26 cellular contexts compared by ENCODE assay signal in genomic region chr20:50659975-50660670, GRCh38. TPM values are rescaled to one million over a fixed set of nuclear protein-coding genes. Genes with fewer than 3 reads are reported as not detected.
DNase-seq lines count a peak whose midpoint lies in the region; ATAC-seq, FAIRE-seq and TF ChIP-seq lines count a peak whose summit lies in the region.
"Had no signal": no experiment of that assay in that cellular context is flagged by ENCODE, and none has a peak within 500 bp of the region (broad histone marks: within the 10 kb centered on the region; RNA-seq: fewer than 3 reads in every experiment).

No MANE protein-coding gene starts in this region.

- H4K20me1 ChIP-seq in hepatocyte (ENCODE audit: insufficient read depth, poor library complexity, severe bottlenecking): no peaks in the 10 kb centered on the region

- no peak for DNase-seq in Calu3
- DNase-seq in Panc1 (ENCODE audit: low read depth, low spot score): no peak
- no peak for DNase-seq in hepatocyte (ENCODE audit: low spot score)
- DNase-seq in sigmoid colon: no peak
- no peak for DNase-seq in left lobe of liver (ENCODE audit: low spot score)
- DNase-seq in NOMO-1 treated with dmso at 0.1 percent for 144 hours (lab: John Stamatoyannopoulos, UW; ENCODE audit: unreplicated experiment): no peak
- no peak for DNase-seq in NCI-H82 (lab: John Stamatoyannopoulos, UW)
- DNase-seq in urothelium cell line (ENCODE audit: low spot score): no peak
- DNase-seq: activated CD8-positive, alpha-beta T cell treated with anti-CD3 and anti-CD28 coated beads for 36 hours; activated T-cell treated with anti-CD3 and anti-CD28 coated beads, Interleukin-2, amount 50 U/mL, for 1 hour; amygdala; caudate nucleus; CD8-positive, alpha-beta T cell; GM23248; NCI-H1092; NCI-H2029; NK-92 treated with Interleukin-12 subunit alpha and Interleukin-12 subunit beta, amount 100 ng/mL, for 24 hours; occipital lobe; RPMI8226; stimulated activated CD4-positive, alpha-beta T cell treated with anti-CD3 and anti-CD28 coated beads, Interleukin-15, amount 100 ng/mL, for 24 hours; substantia nigra; T1000 had no signal

- H3K4me1 ChIP-seq in Panc1 (ENCODE audit: control insufficient read depth, insufficient read depth, low read length) (peaks cover 60% of the 10 kb centered on the region), hepatocyte (ENCODE audit: insufficient read depth) (peaks cover 48% of the 10 kb centered on the region), sigmoid colon (peaks cover 0 to 22% (median 17%) of the 10 kb centered on the region in 4 donors)

- peak overlapping the region; percentile 96 for H3K27ac ChIP-seq in Panc1 (ENCODE audit: low read length)
- peak overlapping the region; percentile 92 for H3K27ac ChIP-seq in hepatocyte
- peak overlapping the region; percentile 52 to 69 (median 64) for H3K27ac ChIP-seq in sigmoid colon

- no peak for TF ChIP-seq CTCF in Calu3 (IDR thresholded peaks at IDR 0.05; ENCODE audit: unreplicated experiment)
- TF ChIP-seq CTCF in Panc1 (IDR thresholded peaks at IDR 0.05): no peak
- TF ChIP-seq CTCF in hepatocyte (IDR thresholded peaks at IDR 0.05; ENCODE audit: poor library complexity): no peak
- no peak for TF ChIP-seq CTCF in sigmoid colon (IDR thresholded peaks at IDR 0.05)

- ATAC-seq in Panc1 (no peak), left lobe of liver (no peak)
- ATAC-seq: activated CD4-positive, CD25-positive, alpha-beta regulatory T cell treated with anti-CD3 and anti-CD28 coated beads, Interleukin-2, amount 50 U/mL, for 24 hours; activated CD8-positive, alpha-beta T cell treated with anti-CD3 and anti-CD28 coated beads for 36 hours; CD8-positive, alpha-beta T cell had no signal

- CTCF ChIA-PET in Calu3 (lab: Charles Lee): interaction anchor here (0.6 to 5.0 kb wide), 6 partner anchors 13 to 128 kb away, joined by 4 to 33 read pairs (median 10); no protein-coding TSS in a partner anchor
- CTCF ChIA-PET in Panc1 (lab: Charles Lee): interaction anchor here (0.5 to 0.9 kb wide), 4 partner anchors 31 to 131 kb away, joined by 3 to 9 read pairs (median 4); no protein-coding TSS in a partner anchor

- no TSS peak for BruUV-seq in Calu3 (replicated peaks; lab: Mats Ljungman, UMichigan)
- TSS peak; percentile 4 for BruUV-seq in Panc1 (replicated peaks; lab: Mats Ljungman, UMichigan)

- intact Hi-C loops in Calu3 (cut with micrococcal nuclease; ENCODE audit: unreplicated experiment) (loop anchor here (2.0 kb wide), 1 partner anchor 19 kb away; no protein-coding TSS in a partner anchor), Panc1 (cut with micrococcal nuclease; ENCODE audit: unreplicated experiment) (loop anchor here (5.0 kb wide), 1 partner anchor 127 kb away; no protein-coding TSS in a partner anchor), sigmoid colon (cut with DNase I) (loop anchor here (5.0 kb wide), 1 partner anchor 82 kb away; no protein-coding TSS in a partner anchor)

- no peaks in the 10 kb centered on the region for H3K27me3 Mint-ChIP-seq in Calu3 (ENCODE audit: unreplicated experiment)

- H3K27me3 ChIP-seq in Panc1 (ENCODE audit: control insufficient read depth, insufficient read depth, low read length): no peaks in the 10 kb centered on the region
- no peaks in the 10 kb centered on the region for H3K27me3 ChIP-seq in hepatocyte
- H3K27me3 ChIP-seq in sigmoid colon: no peaks in the 10 kb centered on the region

- no peaks in the 10 kb centered on the region for H3K79me2 ChIP-seq in hepatocyte

- no peaks in the 10 kb centered on the region for H3K9me3 Mint-ChIP-seq in Calu3 (ENCODE audit: low read depth, unreplicated experiment)
- H3K9me3 Mint-ChIP-seq: activated CD8-positive, alpha-beta T cell treated with anti-CD3 and anti-CD28 coated beads for 36 hours; CD8-positive, alpha-beta T cell had no signal

- peak overlapping the region; percentile 98 for H3K27ac Mint-ChIP-seq in Calu3 (ENCODE audit: unreplicated experiment)
- H3K27ac Mint-ChIP-seq: activated CD8-positive, alpha-beta T cell treated with anti-CD3 and anti-CD28 coated beads for 36 hours; CD8-positive, alpha-beta T cell had no signal

- no peak for TF ChIP-seq POLR2A in sigmoid colon (IDR thresholded peaks at IDR 0.05)

- in situ Hi-C loops in Panc1 (cut with HindIII; ENCODE audit: low pct_unique_long_range_greater_than_20kb, low sequenced_read_pairs): no loop called here

- H3K4me2 ChIP-seq in hepatocyte: no peak overlapping the region

- no peak for TF ChIP-seq EP300 in sigmoid colon (IDR thresholded peaks at IDR 0.05)

- no peak overlapping the region for H3K4me3 Mint-ChIP-seq in Calu3 (ENCODE audit: low read depth, unreplicated experiment)
- H3K4me3 Mint-ChIP-seq: activated CD8-positive, alpha-beta T cell treated with anti-CD3 and anti-CD28 coated beads for 36 hours; CD8-positive, alpha-beta T cell had no signal

- POLR2A ChIA-PET in Panc1 (lab: Charles Lee): interaction anchor here (0.6 to 1.0 kb wide), 5 partner anchors 15 to 269 kb away, joined by 3 to 4 read pairs (median 3); no protein-coding TSS in a partner anchor

- FAIRE-seq in urothelium cell line (lab: Jason Lieb, UNC): no peak
- FAIRE-seq: GM12892, GM19239 had no signal

- H3K4me1 Mint-ChIP-seq in Calu3 (ENCODE audit: low read depth, unreplicated experiment): peaks cover 62% of the 10 kb centered on the region

- H3K9me2 ChIP-seq in hepatocyte (replicated peaks; ENCODE audit: insufficient read depth): no peaks in the 10 kb centered on the region

- H3K9me3 ChIP-seq in Panc1 (ENCODE audit: control insufficient read depth, insufficient read depth, low read depth, low read length): no peaks in the 10 kb centered on the region
- H3K9me3 ChIP-seq in hepatocyte (ENCODE audit: low read depth): no peaks in the 10 kb centered on the region
- H3K9me3 ChIP-seq in sigmoid colon: no peaks in the 10 kb centered on the region

- peaks cover 39% of the 10 kb centered on the region for H3K36me3 Mint-ChIP-seq in Calu3 (ENCODE audit: insufficient read depth, unreplicated experiment)
- H3K36me3 Mint-ChIP-seq: CD8-positive, alpha-beta T cell had no signal

- no peak overlapping the region for H3K4me3 ChIP-seq in Panc1 (ENCODE audit: low read depth in 2 of 2, low read length in 2 of 2)
- H3K4me3 ChIP-seq in hepatocyte: no peak overlapping the region
- H3K4me3 ChIP-seq in sigmoid colon: no peak overlapping the region

- H2AFZ ChIP-seq in hepatocyte: no peak overlapping the region

- H3K36me3 ChIP-seq in Panc1 (ENCODE audit: control insufficient read depth, insufficient read depth, low read length): no peaks in the 10 kb centered on the region
- H3K36me3 ChIP-seq in hepatocyte (replicated peaks; ENCODE audit: insufficient read depth, low read depth): no peaks in the 10 kb centered on the region
- H3K36me3 ChIP-seq in sigmoid colon: no peaks in the 10 kb centered on the region

- 92% methylated on average over 6 of the region's 6 CpGs for WGBS in hepatocyte (ENCODE audit: low lambda C conversion rate, missing lambda C conversion rate)
- 87 to 89% methylated on average over 6 of the region's 6 CpGs for WGBS in sigmoid colon, 2 donors

RNA-seq across cellular contexts. Expression of gene RIPOR3, which starts 31.2 kb away (rescaled TPM):
- 2.8 and 4.0 TPM in 2 replicates for total RNA-seq in Calu3 (2022)
- 92.5 TPM for total RNA-seq in Panc1 (2021; ENCODE audit: unreplicated experiment)
- polyA plus RNA-seq in Panc1 (2012; ENCODE audit: insufficient read length): 97.9 TPM
- 4.3 and 5.6 TPM in 2 replicates for total RNA-seq in hepatocyte
- 5.7 and 10.3 TPM in 2 replicates for polyA plus RNA-seq in hepatocyte
- 10 to 100 TPM in 3 of 4 donors, 1 to 10 TPM in 1; 9.4 to 28.0 (median 15.1) TPM for total RNA-seq in sigmoid colon
- 1 to 10 TPM in 2 of 3 donors, under 1 TPM in 1; 0.92 to 7.8 (median 4.8) TPM for polyA plus RNA-seq in sigmoid colon
- 20.1 TPM for total RNA-seq in left lobe of liver
- total RNA-seq: activated CD8-positive, alpha-beta T cell treated with anti-CD3 and anti-CD28 coated beads for 36 hours; CD8-positive, alpha-beta T cell; GM23248; LHCN-M2 had no signal
